Comparison of ENCODE assay signal across 18 cellular contexts in the genomic region with DNA sequence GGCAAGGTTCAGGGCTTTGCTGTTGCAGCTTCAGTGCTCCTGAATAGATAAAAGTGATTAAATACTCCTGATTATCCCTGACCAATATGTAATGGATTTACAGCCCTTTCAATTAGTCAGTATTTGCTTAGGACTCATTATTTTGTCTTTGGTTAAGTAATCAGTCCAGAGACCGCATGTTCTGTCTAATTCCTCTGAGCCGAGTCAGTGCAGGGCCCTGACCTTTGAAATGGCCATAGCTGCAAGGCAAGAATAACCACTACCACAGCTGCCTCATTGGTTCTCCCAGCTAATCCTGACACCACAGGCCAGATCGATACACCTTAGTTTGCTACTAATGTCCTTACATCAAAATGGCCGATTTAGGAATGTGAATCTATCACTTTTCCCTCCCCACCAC.
A peak's percentile ranks its signal among the peaks of the same experiment; 100 is the strongest.
DNase-seq lines count a peak whose midpoint lies in the region; ATAC-seq, FAIRE-seq and TF ChIP-seq lines count a peak whose summit lies in the region.
"Had no signal": no experiment of that assay in that cellular context is flagged by ENCODE, and none has a peak within 500 bp of the region (broad histone marks: within the 10 kb centered on the region; RNA-seq: fewer than 3 reads in every experiment).

No MANE protein-coding gene starts in this region.

- H3K4me3 ChIP-seq in Karpas-422 (ENCODE audit: low read length), result no peak overlapping the region
- no peak overlapping the region for H3K4me3 ChIP-seq in astrocyte (ENCODE audit: insufficient read depth, low read depth, low read length)
- H3K4me3 ChIP-seq: HAP-1 had no signal

- H3K4me2 ChIP-seq in Karpas-422 (ENCODE audit: low read depth, low read length, poor library complexity, severe bottlenecking), result peak overlapping the region; percentile 20
- H3K4me2 ChIP-seq in astrocyte (ENCODE audit: low read length), result no peak overlapping the region

- H3K9me2 ChIP-seq in Karpas-422 (replicated peaks; ENCODE audit: insufficient read depth, low read length), result no peaks in the 10 kb centered on the region

- no peak for ATAC-seq in activated CD8-positive, alpha-beta T cell treated with anti-CD3 and anti-CD28 coated beads, Interleukin-2, amount 10 ng/mL, durations not matched to agents 7 days and 5 days
- ATAC-seq: right cardiac atrium had no signal

- DNase-seq in COLO668 (lab: John Stamatoyannopoulos, UW; ENCODE audit: unreplicated experiment), result peak; percentile 16
- no peak for DNase-seq in Karpas-422
- peak; percentile 64 for DNase-seq in astrocyte (ENCODE audit: low read depth)
- peak; percentile 46 for DNase-seq in myocyte (ENCODE audit: low read depth)
- no peak for DNase-seq in activated CD8-positive, alpha-beta T cell treated with anti-CD3 and anti-CD28 coated beads, Interleukin-2, amount 10 ng/mL, durations not matched to agents 7 days and 5 days
- no peak for DNase-seq in HEK293T (ENCODE audit: extremely low spot score)
- DNase-seq in NAMALWA (ENCODE audit: low spot score), result no peak
- DNase-seq in amygdala (lab: John Stamatoyannopoulos, UW), result no peak
- DNase-seq: activated B cell treated with CpG ODN at 0.5 μM for 24 hours; activated effector memory CD4-positive, alpha-beta T cell treated with Interleukin-2 at 50 U/mL for 16 hours; aorta; right cardiac atrium; RPMI8226; stimulated activated CD4-positive, alpha-beta T cell treated with anti-CD3 and anti-CD28 coated beads, Interleukin-2, amount 100 ng/mL, for 24 hours; substantia nigra had no signal

- H3K9me3 ChIP-seq in Karpas-422 (ENCODE audit: low read length), result no peaks in the 10 kb centered on the region
- no peaks in the 10 kb centered on the region for H3K9me3 ChIP-seq in astrocyte (ENCODE audit: insufficient read depth, low read depth, low read length)
- H3K9me3 ChIP-seq: HAP-1, neutrophil had no signal

- no peaks in the 10 kb centered on the region for H4K20me1 ChIP-seq in Karpas-422 (ENCODE audit: insufficient read depth, low read depth, low read length)
- H4K20me1 ChIP-seq in astrocyte (ENCODE audit: insufficient read depth, low read length), result peaks cover 45% of the 10 kb centered on the region

- H3K27ac ChIP-seq in Karpas-422 (ENCODE audit: low read length) (peak overlapping the region; percentile 70), astrocyte (ENCODE audit: low read depth, low read length) (no peak overlapping the region)
- H3K27ac ChIP-seq: neutrophil had no signal

- CTCF ChIA-PET in activated CD8-positive, alpha-beta T cell treated with anti-CD3 and anti-CD28 coated beads, Interleukin-2, amount 10 ng/mL, durations not matched to agents 7 days and 5 days (lab: Charles Lee), result no interaction called here
- CTCF ChIA-PET in HEK293T (lab: Yijun Ruan, JAX), result no interaction called here

- no peak for TF ChIP-seq CTCF in astrocyte (IDR thresholded peaks at IDR 0.05; ENCODE audit: insufficient read depth, low read depth, low read length)

- peaks cover 90% of the 10 kb centered on the region for H3K79me2 ChIP-seq in Karpas-422 (ENCODE audit: low read length)
- H3K79me2 ChIP-seq in astrocyte (ENCODE audit: insufficient read depth, low read length), result peaks cover 26% of the 10 kb centered on the region

- POLR2A ChIA-PET in activated CD8-positive, alpha-beta T cell treated with anti-CD3 and anti-CD28 coated beads, Interleukin-2, amount 10 ng/mL, durations not matched to agents 7 days and 5 days (lab: Charles Lee), result no interaction called here
- POLR2A ChIA-PET in HEK293T (lab: Yijun Ruan, JAX), result interaction anchor here (1.6 kb wide), 1 partner anchor 11 kb away, joined by 4 read pairs; no protein-coding TSS in a partner anchor

- peaks cover 18% of the 10 kb centered on the region for H3K4me1 Mint-ChIP-seq in astrocyte (ENCODE audit: low read depth, unreplicated experiment)
- no peaks in the 10 kb centered on the region for H3K4me1 Mint-ChIP-seq in activated CD8-positive, alpha-beta T cell treated with anti-CD3 and anti-CD28 coated beads, Interleukin-2, amount 10 ng/mL, durations not matched to agents 7 days and 5 days (ENCODE audit: low read depth)
- H3K4me1 Mint-ChIP-seq: activated B cell treated with CpG ODN at 0.5 μM for 24 hours had no signal

- H2AFZ ChIP-seq in Karpas-422 (ENCODE audit: low read length) (no peak overlapping the region), astrocyte (ENCODE audit: low read depth, low read length) (no peak overlapping the region)

- H3K36me3 Mint-ChIP-seq in astrocyte (ENCODE audit: low read depth, unreplicated experiment), result peaks cover 10% of the 10 kb centered on the region
- no peaks in the 10 kb centered on the region for H3K36me3 Mint-ChIP-seq in activated CD8-positive, alpha-beta T cell treated with anti-CD3 and anti-CD28 coated beads, Interleukin-2, amount 10 ng/mL, durations not matched to agents 7 days and 5 days (ENCODE audit: low read depth)

- H3K9me3 Mint-ChIP-seq in astrocyte (ENCODE audit: unreplicated experiment), result no peaks in the 10 kb centered on the region
- H3K9me3 Mint-ChIP-seq in activated CD8-positive, alpha-beta T cell treated with anti-CD3 and anti-CD28 coated beads, Interleukin-2, amount 10 ng/mL, durations not matched to agents 7 days and 5 days (ENCODE audit: insufficient read depth), result no peaks in the 10 kb centered on the region
- H3K9me3 Mint-ChIP-seq: activated B cell treated with CpG ODN at 0.5 μM for 24 hours had no signal

- no peak overlapping the region for H3K4me3 Mint-ChIP-seq in astrocyte (ENCODE audit: unreplicated experiment)
- H3K4me3 Mint-ChIP-seq in activated CD8-positive, alpha-beta T cell treated with anti-CD3 and anti-CD28 coated beads, Interleukin-2, amount 10 ng/mL, durations not matched to agents 7 days and 5 days, result no peak overlapping the region
- H3K4me3 Mint-ChIP-seq: activated B cell treated with CpG ODN at 0.5 μM for 24 hours had no signal

- H3K36me3 ChIP-seq in Karpas-422 (ENCODE audit: insufficient read depth, low read length), result peaks cover 15% of the 10 kb centered on the region
- peaks cover 19% of the 10 kb centered on the region for H3K36me3 ChIP-seq in astrocyte (ENCODE audit: insufficient read depth, low read length)
- H3K36me3 ChIP-seq: neutrophil had no signal

- no peak for FAIRE-seq in astrocyte (lab: Jason Lieb, UNC)
- FAIRE-seq: colon had no signal

- H3K9ac ChIP-seq in Karpas-422 (ENCODE audit: low read length), result no peak overlapping the region
- no peak overlapping the region for H3K9ac ChIP-seq in astrocyte (ENCODE audit: low read length)

- no peaks in the 10 kb centered on the region for H3K27me3 ChIP-seq in Karpas-422 (ENCODE audit: low read length)
- H3K27me3 ChIP-seq in astrocyte (ENCODE audit: insufficient read depth, low read length), result no peaks in the 10 kb centered on the region
- H3K27me3 ChIP-seq: neutrophil had no signal

- no peaks in the 10 kb centered on the region for H3K27me3 Mint-ChIP-seq in astrocyte (ENCODE audit: low read depth, unreplicated experiment)
- no peaks in the 10 kb centered on the region for H3K27me3 Mint-ChIP-seq in activated CD8-positive, alpha-beta T cell treated with anti-CD3 and anti-CD28 coated beads, Interleukin-2, amount 10 ng/mL, durations not matched to agents 7 days and 5 days (ENCODE audit: low read depth)
- H3K27me3 Mint-ChIP-seq: activated B cell treated with CpG ODN at 0.5 μM for 24 hours had no signal

- H3K27ac Mint-ChIP-seq in astrocyte (ENCODE audit: unreplicated experiment), result no peak overlapping the region
- no peak overlapping the region for H3K27ac Mint-ChIP-seq in activated CD8-positive, alpha-beta T cell treated with anti-CD3 and anti-CD28 coated beads, Interleukin-2, amount 10 ng/mL, durations not matched to agents 7 days and 5 days
- H3K27ac Mint-ChIP-seq: activated B cell treated with CpG ODN at 0.5 μM for 24 hours had no signal

- H3K4me1 ChIP-seq in Karpas-422 (ENCODE audit: low read length) (peaks cover 81% of the 10 kb centered on the region), astrocyte (ENCODE audit: insufficient read depth, low read length) (no peaks in the 10 kb centered on the region)

TF ChIP-seq in HEK293T, 16 proteins besides CTCF, POLR2A, EP300 and RAD21:
- TF ChIP-seq ARNT (IDR thresholded peaks at IDR 0.05) (no peak), FOXA1 (IDR thresholded peaks at IDR 0.05) (no peak), HDGF (IDR thresholded peaks at IDR 0.05; ENCODE audit: borderline replicate concordance) (no peak), SP1 (IDR thresholded peaks at IDR 0.05) (no peak), SUZ12 (IDR thresholded peaks at IDR 0.05) (no peak), TARDBP (IDR thresholded peaks at IDR 0.05) (no peak), BHLHE40 (IDR thresholded peaks at IDR 0.05; ENCODE audit: borderline replicate concordance) (no peak), FOXK2 (IDR thresholded peaks at IDR 0.05) (no peak), ELF4 (IDR thresholded peaks at IDR 0.05) (no peak), CTBP1 (IDR thresholded peaks at IDR 0.05; ENCODE audit: borderline replicate concordance) (no peak), PKNOX1 (IDR thresholded peaks at IDR 0.05) (no peak), L3MBTL2 (conservative IDR thresholded peaks at IDR 0.05) (no peak)

Comparison
In these comparisons a context has a peak if more than half of its experiments do, and no peak if none do; other contexts are left out.
1. DNase-seq: peak in COLO668 (single experiment), astrocyte (single experiment) and myocyte (single experiment); none in Karpas-422 (single experiment), activated CD8-positive, alpha-beta T cell treated with anti-CD3 and anti-CD28 coated beads, Interleukin-2, amount 10 ng/mL, durations not matched to agents 7 days and 5 days (single experiment), HEK293T (single experiment), NAMALWA (single experiment) and amygdala (0 of 56).